ENCODE assay signal across 23 cellular contexts in genomic region chr20:13501500-13501899, GRCh38.
"Had no signal": no experiment of that assay in that cellular context is flagged by ENCODE, and none has a peak within 500 bp of the region (broad histone marks: within the 10 kb centered on the region; RNA-seq: fewer than 3 reads in every experiment).

No MANE protein-coding gene starts in this region.

- H3K4me1 Mint-ChIP-seq: mesothelial cell of epicardium had no signal

- H3K4me1 ChIP-seq: esophagus muscularis mucosa, foreskin keratinocyte, gastroesophageal sphincter, heart left ventricle, left lung, lower lobe of right lung had no signal

- H3K4me3 Mint-ChIP-seq: immature natural killer cell; mesothelial cell of epicardium; naive B cell; naive thymus-derived CD8-positive, alpha-beta T cell had no signal

- H3K27me3 ChIP-seq: dorsolateral prefrontal cortex, esophagus muscularis mucosa, foreskin keratinocyte, gastroesophageal sphincter, heart left ventricle, hepatocyte, left lung had no signal

- H3K27ac ChIP-seq: coronary artery, dorsolateral prefrontal cortex, esophagus muscularis mucosa, foreskin keratinocyte, gastroesophageal sphincter, heart left ventricle, hepatocyte, left lung, lower lobe of right lung had no signal

- H3K4me2 ChIP-seq: hepatocyte had no signal

- DNase-seq: dermis blood vessel endothelial cell; dorsolateral prefrontal cortex; effector CD4-positive, alpha-beta T cell; effector memory CD4-positive, alpha-beta T cell; foreskin keratinocyte; heart left ventricle; hypothalamus; immature natural killer cell; left cardiac atrium; left lung; left ventricle myocardium superior; lower lobe of right lung; mesenchymal stem cell; mucosa of descending colon; naive B cell; naive thymus-derived CD8-positive, alpha-beta T cell had no signal

- ATAC-seq: foreskin keratinocyte; gastroesophageal sphincter; heart left ventricle; left cardiac atrium; left lung; left ventricle myocardium superior; lower lobe of right lung; mucosa of descending colon; naive thymus-derived CD8-positive, alpha-beta T cell had no signal

- H3K36me3 ChIP-seq: lower lobe of right lung had no signal

- H3K4me3 ChIP-seq: coronary artery, dorsolateral prefrontal cortex, esophagus muscularis mucosa, gastroesophageal sphincter, heart left ventricle, hepatocyte, left lung, lower lobe of right lung, mucosa of descending colon had no signal

- FAIRE-seq: endothelial cell of umbilical vein, keratinocyte had no signal

- H3K27ac Mint-ChIP-seq: immature natural killer cell; mesothelial cell of epicardium; naive B cell; naive thymus-derived CD8-positive, alpha-beta T cell had no signal

- H3K27me3 Mint-ChIP-seq: naive B cell; naive thymus-derived CD8-positive, alpha-beta T cell had no signal
